11 cellular contexts compared by ENCODE assay signal in the genomic region with DNA sequence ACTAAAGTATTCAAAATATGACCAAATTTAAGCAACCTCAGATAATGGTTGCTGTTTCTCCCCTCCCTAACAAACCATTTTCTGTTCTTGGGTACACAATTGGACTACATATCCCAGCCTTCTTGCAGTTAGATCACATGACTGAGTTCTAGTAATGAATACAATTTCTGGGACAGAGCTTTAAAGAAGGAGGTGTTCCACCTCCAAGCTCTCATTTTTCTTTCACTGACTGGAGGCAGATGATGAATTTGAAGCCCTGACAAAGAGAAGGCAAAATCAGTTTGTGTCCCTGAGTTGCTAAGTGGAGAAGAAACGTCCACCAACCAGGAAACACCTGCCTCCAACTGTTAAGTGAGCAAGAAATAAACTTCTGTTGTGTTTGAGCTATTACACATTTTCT.
DNase-seq lines count a peak whose midpoint lies in the region; ATAC-seq and TF ChIP-seq lines count a peak whose summit lies in the region.
"Had no signal": no experiment of that assay in that cellular context is flagged by ENCODE, and none has a peak within 500 bp of the region (broad histone marks: within the 10 kb centered on the region; RNA-seq: fewer than 3 reads in every experiment).

No MANE protein-coding gene starts in this region.

- peak overlapping the region; percentile 71 for H2AFZ ChIP-seq in DND-41 (ENCODE audit: low read depth, low read length)

- H3K4me3 ChIP-seq in DND-41 (ENCODE audit: low read depth in 1 of 2, low read length in 2 of 2) (peak overlapping the region in 1 of 2 experiments; percentile 38; a peak in 1 of 4 replicates), BE2C (ENCODE audit: low read depth, low read length) (no peak overlapping the region)

- H3K27ac ChIP-seq in DND-41 (ENCODE audit: low read length), result peak overlapping the region; percentile 73

- H3K27me3 Mint-ChIP-seq in activated CD4-positive, alpha-beta T cell treated with anti-CD3 and anti-CD28 coated beads, Interleukin-2, amount 10 ng/mL, durations not matched to agents 24 days and 14 days, result peaks cover 5% of the 10 kb centered on the region
- peaks cover 0 to 5% of the 10 kb centered on the region in 2 donors for H3K27me3 Mint-ChIP-seq in effector memory CD8-positive, alpha-beta T cell

- no peaks in the 10 kb centered on the region for H3K79me2 ChIP-seq in DND-41 (ENCODE audit: insufficient read depth, low read length)

- no peak overlapping the region for H3K4me3 Mint-ChIP-seq in activated CD4-positive, alpha-beta T cell treated with anti-CD3 and anti-CD28 coated beads, Interleukin-2, amount 10 ng/mL, durations not matched to agents 24 days and 14 days
- H3K4me3 Mint-ChIP-seq in effector memory CD8-positive, alpha-beta T cell, result no peak overlapping the region
- H3K4me3 Mint-ChIP-seq: activated T-helper 17 cell treated with anti-CD3 and anti-CD28 coated beads, Interleukin-2, amount 50 U/mL, for 72 hours; HFFc6; mesothelial cell of epicardium had no signal

- H3K36me3 Mint-ChIP-seq in activated CD4-positive, alpha-beta T cell treated with anti-CD3 and anti-CD28 coated beads, Interleukin-2, amount 10 ng/mL, durations not matched to agents 24 days and 14 days (ENCODE audit: low read depth), result no peaks in the 10 kb centered on the region
- no peaks in the 10 kb centered on the region for H3K36me3 Mint-ChIP-seq in effector memory CD8-positive, alpha-beta T cell (ENCODE audit: insufficient read depth)
- H3K36me3 Mint-ChIP-seq: mesothelial cell of epicardium had no signal

- H3K27me3 ChIP-seq in DND-41 (ENCODE audit: insufficient read depth, low read length, poor library complexity), result no peaks in the 10 kb centered on the region
- H3K27me3 ChIP-seq in BE2C, result no peaks in the 10 kb centered on the region

- H3K36me3 ChIP-seq in DND-41 (ENCODE audit: insufficient read depth, low read length), result no peaks in the 10 kb centered on the region
- H3K36me3 ChIP-seq in BE2C, result no peaks in the 10 kb centered on the region

- intact Hi-C loops in activated CD4-positive, alpha-beta T cell treated with anti-CD3 and anti-CD28 coated beads, Interleukin-2, amount 10 ng/mL, durations not matched to agents 24 days and 14 days (cut with micrococcal nuclease), result no loop called here

- H3K9me3 ChIP-seq in DND-41 (ENCODE audit: insufficient read depth, low read length, severe bottlenecking) (no peaks in the 10 kb centered on the region), BE2C (no peaks in the 10 kb centered on the region)

- 0 out of 3 replicates have a peak, but pooled peaks have one; percentile 31 for ATAC-seq in DND-41 (ENCODE audit: insufficient read depth, low read depth)
- peak; percentile 42 for ATAC-seq in HG02759 (IDR thresholded peaks at IDR 0.05; ENCODE audit: unreplicated experiment)
- no peak for ATAC-seq in GM21723 (IDR thresholded peaks at IDR 0.05; ENCODE audit: unreplicated experiment)
- ATAC-seq in effector memory CD8-positive, alpha-beta T cell (replicated peaks), result no peak
- ATAC-seq: activated T-helper 17 cell treated with anti-CD3 and anti-CD28 coated beads, Interleukin-2, amount 50 U/mL, for 72 hours had no signal

- H3K9ac ChIP-seq in DND-41 (ENCODE audit: low read depth, low read length), result peak overlapping the region; percentile 33; the same call in 1 of the 2 replicates

- H3K4me1 Mint-ChIP-seq in activated CD4-positive, alpha-beta T cell treated with anti-CD3 and anti-CD28 coated beads, Interleukin-2, amount 10 ng/mL, durations not matched to agents 24 days and 14 days, result no peaks in the 10 kb centered on the region
- no peaks in the 10 kb centered on the region for H3K4me1 Mint-ChIP-seq in effector memory CD8-positive, alpha-beta T cell (ENCODE audit: low read depth in 2 of 2)
- H3K4me1 Mint-ChIP-seq: activated T-helper 17 cell treated with anti-CD3 and anti-CD28 coated beads, Interleukin-2, amount 50 U/mL, for 72 hours had no signal

- TF ChIP-seq CTCF in DND-41 (IDR thresholded peaks at IDR 0.05; ENCODE audit: borderline replicate concordance, extremely low read depth, low read length, poor library complexity, severe bottlenecking) (no peak), BE2C (IDR thresholded peaks at IDR 0.05; ENCODE audit: low read depth, low read length) (no peak)

- peaks cover 35% of the 10 kb centered on the region for H3K4me1 ChIP-seq in DND-41 (ENCODE audit: insufficient read depth, low read length)
- H3K4me1 ChIP-seq in BE2C, result peaks cover 16% of the 10 kb centered on the region

- peak overlapping the region; percentile 56; the same call in 1 of the 2 replicates for H3K4me2 ChIP-seq in DND-41 (ENCODE audit: insufficient read depth, low read length)

- no peaks in the 10 kb centered on the region for H3K9me3 Mint-ChIP-seq in activated CD4-positive, alpha-beta T cell treated with anti-CD3 and anti-CD28 coated beads, Interleukin-2, amount 10 ng/mL, durations not matched to agents 24 days and 14 days
- no peaks in the 10 kb centered on the region for H3K9me3 Mint-ChIP-seq in effector memory CD8-positive, alpha-beta T cell
- H3K9me3 Mint-ChIP-seq: activated T-helper 17 cell treated with anti-CD3 and anti-CD28 coated beads, Interleukin-2, amount 50 U/mL, for 72 hours; HFFc6; mesothelial cell of epicardium had no signal

- DNase-seq in DND-41, result no peak
- peak; percentile 31 to 55 for DNase-seq in SHP77 (lab: John Stamatoyannopoulos, UW)
- peak; percentile 66 for DNase-seq in midbrain (lab: John Stamatoyannopoulos, UW)
- no peak for DNase-seq in activated CD4-positive, alpha-beta T cell treated with anti-CD3 and anti-CD28 coated beads, Interleukin-2, amount 10 ng/mL, durations not matched to agents 24 days and 14 days
- DNase-seq in effector memory CD8-positive, alpha-beta T cell, result no peak
- DNase-seq in BE2C, result no peak
- DNase-seq: HFFc6 had no signal

- no peak overlapping the region for H3K27ac Mint-ChIP-seq in activated CD4-positive, alpha-beta T cell treated with anti-CD3 and anti-CD28 coated beads, Interleukin-2, amount 10 ng/mL, durations not matched to agents 24 days and 14 days
- no peak overlapping the region for H3K27ac Mint-ChIP-seq in effector memory CD8-positive, alpha-beta T cell
- H3K27ac Mint-ChIP-seq: activated T-helper 17 cell treated with anti-CD3 and anti-CD28 coated beads, Interleukin-2, amount 50 U/mL, for 72 hours; HFFc6; mesothelial cell of epicardium had no signal

- H4K20me1 ChIP-seq in DND-41 (ENCODE audit: insufficient read depth, low read length), result no peaks in the 10 kb centered on the region

Comparison
In these comparisons a context has a peak if more than half of its experiments do, and no peak if none do; other contexts are left out.
1. ATAC-seq: peak in DND-41 (single experiment) and HG02759 (single experiment); none in GM21723 (single experiment) and effector memory CD8-positive, alpha-beta T cell (single experiment).
2. DNase-seq: peak in SHP77 (2 of 2) and midbrain (single experiment); none in DND-41 (single experiment), activated CD4-positive, alpha-beta T cell treated with anti-CD3 and anti-CD28 coated beads, Interleukin-2, amount 10 ng/mL, durations not matched to agents 24 days and 14 days (single experiment), effector memory CD8-positive, alpha-beta T cell (0 of 3) and BE2C (single experiment).